ENCODE assay signal across 8 cellular contexts in the genomic region with DNA sequence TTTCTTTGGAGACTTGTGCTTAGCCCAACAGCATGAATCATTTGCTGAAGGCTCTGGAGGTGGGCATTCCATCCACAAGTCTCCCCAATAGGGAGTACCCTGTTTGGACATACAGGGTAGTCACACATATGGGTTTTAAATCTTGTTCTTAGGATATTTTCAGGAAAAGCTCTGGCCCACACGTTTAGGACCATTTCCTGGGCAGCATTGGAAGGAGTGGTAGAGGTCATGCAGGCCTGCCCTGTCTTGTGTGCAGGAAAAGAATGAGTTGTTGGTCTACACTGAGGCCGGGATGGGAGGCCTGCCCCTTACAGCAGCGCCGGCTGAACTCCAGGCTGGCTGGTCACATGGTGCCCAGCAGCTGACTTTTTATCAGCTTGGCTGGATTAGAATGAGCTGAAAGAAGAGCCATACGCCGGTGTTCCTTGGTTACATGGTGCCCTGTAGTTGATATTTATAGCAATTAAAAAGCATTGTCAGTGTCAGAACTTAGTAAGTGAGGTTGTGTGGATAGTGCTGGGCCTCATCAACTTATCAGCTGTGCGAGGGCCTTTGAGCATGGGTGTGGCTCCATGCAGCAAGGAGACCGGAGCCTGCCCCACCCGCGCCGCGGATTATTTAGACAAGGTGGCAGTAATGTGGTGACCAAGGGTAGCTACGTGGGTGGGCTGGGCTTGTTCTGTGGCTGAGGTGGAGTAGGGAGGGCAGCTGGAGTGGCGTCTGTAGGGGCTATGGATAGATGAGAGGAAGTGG. TPM values are rescaled to one million over a fixed set of nuclear protein-coding genes. Genes with fewer than 3 reads are reported as not detected.
DNase-seq lines count a peak whose midpoint lies in the region; ATAC-seq and TF ChIP-seq lines count a peak whose summit lies in the region.

No MANE protein-coding gene starts in this region.

- H3K4me1 ChIP-seq in HCT116 (ENCODE audit: control insufficient read depth in 1 of 2, insufficient read depth in 2 of 2, low read length in 2 of 2) (peaks cover 36 to 67% of the 10 kb centered on the region in 2 experiments), gastrocnemius medialis (peaks cover 90 to 95% of the 10 kb centered on the region in 2 donors)

- TF ChIP-seq POLR2A in HCT116 (IDR thresholded peaks at IDR 0.05; ENCODE audit: borderline replicate concordance, extremely low read depth, insufficient read depth, insufficient read length) (no peak), gastrocnemius medialis (IDR thresholded peaks at IDR 0.05) (peak; percentile 71 to 79)

- no peaks in the 10 kb centered on the region; a peak in 1 of 4 replicates for H3K36me3 ChIP-seq in HCT116 (ENCODE audit: control insufficient read depth in 1 of 2, insufficient read depth in 2 of 2, low read length in 2 of 2)
- H3K36me3 ChIP-seq in gastrocnemius medialis: no peaks in the 10 kb centered on the region

- H3K9me3 ChIP-seq in HCT116 (ENCODE audit: control insufficient read depth in 1 of 2, insufficient read depth in 1 of 2, low read depth in 1 of 2, low read length in 2 of 2) (no peaks in the 10 kb centered on the region), gastrocnemius medialis (no peaks in the 10 kb centered on the region)

- H3K27me3 ChIP-seq in HCT116 (ENCODE audit: insufficient read depth, low read length) (no peaks in the 10 kb centered on the region), gastrocnemius medialis (no peaks in the 10 kb centered on the region)

- POLR2A ChIA-PET in HCT116 (lab: Charles Lee): interaction anchor here (3.2 kb wide), 1 partner anchor 28 kb away, joined by 13 read pairs; the partner anchor contains the start of gene OGDH

- in situ Hi-C loops in gastrocnemius medialis (cut with MboI; ENCODE audit: low sequenced_read_pairs in 4 of 4): no loop called here

- DNase-seq in HCT116 (ENCODE audit: low read depth, low spot score): no peak
- peak in 26 of 42 donors; percentile 4 to 71 (median 37) for DNase-seq in head of caudate nucleus
- peak; percentile 70 to 86 for DNase-seq in gastrocnemius medialis
- no peak for DNase-seq in GF-D8 (lab: John Stamatoyannopoulos, UW)
- no peak for DNase-seq in DMS53 treated with DMSO at 0.1 percent for 48 hours (lab: John Stamatoyannopoulos, UW; ENCODE audit: unreplicated experiment)

- no peaks in the 10 kb centered on the region for H4K20me1 ChIP-seq in HCT116 (ENCODE audit: insufficient read depth)

- TF ChIP-seq CTCF in HCT116 (IDR thresholded peaks at IDR 0.05 in 2 of 3, conservative IDR thresholded peaks at IDR 0.05 in 1 of 3; ENCODE audit: borderline replicate concordance in 1 of 3, insufficient read depth in 1 of 3, low read depth in 2 of 3, low read length in 2 of 3): no peak
- TF ChIP-seq CTCF in VCaP (conservative IDR thresholded peaks at IDR 0.05): no peak
- TF ChIP-seq CTCF in gastrocnemius medialis (IDR thresholded peaks at IDR 0.05 in 4 of 5, conservative IDR thresholded peaks at IDR 0.05 in 1 of 5): no peak

- ATAC-seq in HCT116: no peak
- peak; percentile 75 to 82 for ATAC-seq in gastrocnemius medialis
- ATAC-seq in HG02884 (IDR thresholded peaks at IDR 0.05; ENCODE audit: unreplicated experiment): no peak
- no peak for ATAC-seq in HG03196 (IDR thresholded peaks at IDR 0.05; ENCODE audit: unreplicated experiment)

- intact Hi-C loops in HCT116 (cut with micrococcal nuclease): loop anchor here (5.0 kb wide), 2 partner anchors 97 to 112 kb away; partner anchors contain the start of gene ZMIZ2
- intact Hi-C loops in head of caudate nucleus (cut with DNase I): no loop called here
- intact Hi-C loops in gastrocnemius medialis (cut with DNase I; ENCODE audit: low total_unique reads): loop anchor here (2.0 kb wide), 1 partner anchor 28 kb away; the partner anchor contains the start of gene OGDH

- H3K4me2 ChIP-seq in HCT116 (ENCODE audit: low read length): peak overlapping the region; percentile 33

- H3K27ac ChIP-seq in HCT116 (ENCODE audit: low read depth, low read length): no peak overlapping the region; the same call in 1 of the 2 replicates
- peak overlapping the region; percentile 88 for H3K27ac ChIP-seq in VCaP
- peak overlapping the region; percentile 85 to 94 (median 92) for H3K27ac ChIP-seq in gastrocnemius medialis

- H3K79me2 ChIP-seq in HCT116 (ENCODE audit: insufficient read depth, low read length): peaks cover 13% of the 10 kb centered on the region; the same call in 1 of the 2 replicates

- no peaks in the 10 kb centered on the region for H3K9me2 ChIP-seq in HCT116 (ENCODE audit: insufficient read depth)

- no TSS peak for BruUV-seq in HCT116 (replicated peaks; lab: Mats Ljungman, UMichigan)

- CTCF ChIA-PET in HCT116 (lab: Charles Lee): no interaction called here

- H3K9ac ChIP-seq in HCT116 (ENCODE audit: low read length): no peak overlapping the region

- TF ChIP-seq RAD21 in HCT116 (IDR thresholded peaks at IDR 0.05; ENCODE audit: low read depth): no peak

- RAD21 ChIA-PET in HCT116 (lab: Charles Lee; ENCODE audit: low non-redundant PET in 1 of 2, low total read pairs in 2 of 2, uncharacterized antibody in 2 of 2, unreplicated experiment in 2 of 2): no interaction called here

- H2AFZ ChIP-seq in HCT116 (ENCODE audit: low read depth, low read length, poor library complexity, severe bottlenecking): no peak overlapping the region

- H3K4me3 ChIP-seq in HCT116 (replicated peaks in 1 of 2; ENCODE audit: low read depth in 1 of 2, low read length in 2 of 2): no peak overlapping the region
- peak overlapping the region in 1 of 4 donors; percentile 26 for H3K4me3 ChIP-seq in gastrocnemius medialis

TF ChIP-seq in HCT116, 20 proteins besides CTCF, POLR2A, EP300 and RAD21:
- TF ChIP-seq ZFX (IDR thresholded peaks at IDR 0.05): 0 out of 2 replicates have a peak, but pooled peaks have one; percentile 36
- TF ChIP-seq CEBPB (IDR thresholded peaks at IDR 0.05; ENCODE audit: low read depth): no peak
TF ChIP-seq in HCT116: peak in this region for 1.

RNA-seq across cellular contexts. Expression of gene OGDH, which starts 28.6 kb away (rescaled TPM):
- total RNA-seq in HCT116 (2021; ENCODE audit: unreplicated experiment) (69.1 TPM), gastrocnemius medialis (100 to 1,000 TPM; 224 to 462 (median 396) TPM)
- polyA plus RNA-seq in HCT116 (2012): 58.9 and 60.7 TPM in 2 replicates

RNA-seq across cellular contexts. Expression of gene TMED4, which starts 53.0 kb away (rescaled TPM):
- 67.3 TPM for total RNA-seq in HCT116 (2021; ENCODE audit: unreplicated experiment)
- polyA plus RNA-seq in HCT116 (2012): 71.0 and 78.4 TPM in 2 replicates
- 100 to 1,000 TPM in 3 of 4 donors, 10 to 100 TPM in 1; 85.8 to 162 (median 101) TPM for total RNA-seq in gastrocnemius medialis

Comparison
In these comparisons a context has a peak if more than half of its experiments do, and no peak if none do; other contexts are left out.
1. ATAC-seq: peak in gastrocnemius medialis (2 of 2); none in HCT116 (single experiment), HG02884 (single experiment) and HG03196 (single experiment).
2. DNase-seq: peak in head of caudate nucleus (26 of 42) and gastrocnemius medialis (2 of 2); none in HCT116 (single experiment), GF-D8 (single experiment) and DMS53 treated with DMSO at 0.1 percent for 48 hours (single experiment).